ENCODE assay signal across 8 cellular contexts in the genomic region with DNA sequence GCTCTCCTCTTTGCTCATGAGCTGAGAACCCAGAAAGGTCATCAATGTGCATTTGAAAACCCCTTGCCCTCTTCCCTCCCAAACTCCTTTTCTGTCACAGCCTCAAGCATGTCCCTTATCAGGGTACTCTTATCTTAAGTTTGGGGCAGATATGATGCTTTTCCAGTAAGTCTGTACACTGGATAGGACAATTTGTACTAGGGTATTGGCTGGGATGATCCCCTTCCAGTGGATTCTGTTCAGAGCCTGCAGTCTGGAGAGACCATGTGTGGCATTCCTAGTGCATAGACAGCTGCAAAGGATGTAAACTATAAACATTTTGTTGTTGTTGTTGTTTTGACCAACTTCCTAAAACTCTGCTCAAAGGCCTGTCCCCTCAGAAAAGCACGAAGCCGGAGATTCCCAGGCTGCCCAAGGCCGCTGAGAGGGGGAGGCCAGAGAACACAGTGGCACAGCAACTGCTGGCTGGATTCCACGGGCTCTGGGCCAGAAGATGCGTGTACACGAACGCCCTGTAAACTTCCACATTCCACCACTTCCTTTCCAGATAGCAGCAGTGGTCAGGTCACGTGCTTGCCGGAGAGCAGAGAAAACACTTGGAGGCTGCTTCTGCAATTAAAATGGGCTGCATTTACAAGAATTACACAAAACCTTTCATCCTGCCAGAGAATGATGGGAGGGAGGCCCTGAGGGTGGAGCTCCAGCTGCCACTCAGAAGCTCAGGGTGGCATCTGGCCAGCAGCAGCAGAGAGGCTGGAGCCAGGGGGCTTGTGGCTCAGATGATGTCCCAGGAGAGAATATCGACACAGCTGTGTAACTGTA. TPM values are rescaled to one million over a fixed set of nuclear protein-coding genes. Genes with fewer than 3 reads are reported as not detected.
DNase-seq lines count a peak whose midpoint lies in the region; ATAC-seq lines count a peak whose summit lies in the region.

No MANE protein-coding gene starts in this region.

- DNase-seq in GM03348 (ENCODE audit: low spot score) (peak; percentile 95), NCI-H460 (ENCODE audit: extremely low read depth, low read depth) (peak; percentile 84), lung microvascular endothelial cell (ENCODE audit: low read depth in 2 of 2) (peak; percentile 77 to 99)
- peak; percentile 86 for DNase-seq in activated CD4-positive, alpha-beta memory T cell treated with anti-CD3 and anti-CD28 coated beads for 36 hours
- peak; percentile 59 for DNase-seq in effector CD4-positive, alpha-beta T cell
- peak; percentile 48 for DNase-seq in stimulated activated CD8-positive, alpha-beta memory T cell treated with anti-CD3 and anti-CD28 coated beads, Interleukin-12 subunit alpha, Interleukin-12 subunit beta, amount 100 ng/mL, for 1 hour (ENCODE audit: low read depth)

- POLR2A ChIA-PET in activated CD4-positive, alpha-beta memory T cell treated with anti-CD3 and anti-CD28 coated beads for 36 hours (lab: Charles Lee) = interaction anchor here (0.7 to 1.3 kb wide), 3 partner anchors 8 to 81 kb away, joined by 3 read pairs; no protein-coding TSS in a partner anchor

- H3K27ac Mint-ChIP-seq in activated CD4-positive, alpha-beta memory T cell treated with anti-CD3 and anti-CD28 coated beads for 36 hours = peak overlapping the region; percentile 79

- peaks cover 64% of the 10 kb centered on the region for H3K4me1 Mint-ChIP-seq in activated CD4-positive, alpha-beta memory T cell treated with anti-CD3 and anti-CD28 coated beads for 36 hours (ENCODE audit: low read depth)

- intact Hi-C loops in activated CD4-positive, alpha-beta memory T cell treated with anti-CD3 and anti-CD28 coated beads for 36 hours (cut with micrococcal nuclease) = loop anchor here (1.0 to 2.0 kb wide), 2 partner anchors 8 to 14 kb away; no protein-coding TSS in a partner anchor

- CTCF ChIA-PET in activated CD4-positive, alpha-beta memory T cell treated with anti-CD3 and anti-CD28 coated beads for 36 hours (lab: Charles Lee) = interaction anchor here (1.0 to 3.9 kb wide), 9 partner anchors 10 to 365 kb away, joined by 3 to 20 read pairs (median 6); no protein-coding TSS in a partner anchor

- ATAC-seq in GM21825 (IDR thresholded peaks at IDR 0.05; ENCODE audit: unreplicated experiment) = no peak
- no peak for ATAC-seq in HG02852 (IDR thresholded peaks at IDR 0.05; ENCODE audit: unreplicated experiment)

- H3K36me3 Mint-ChIP-seq in activated CD4-positive, alpha-beta memory T cell treated with anti-CD3 and anti-CD28 coated beads for 36 hours = peaks cover 16% of the 10 kb centered on the region

- peak overlapping the region; percentile 21 for H3K4me3 Mint-ChIP-seq in activated CD4-positive, alpha-beta memory T cell treated with anti-CD3 and anti-CD28 coated beads for 36 hours

- no peaks in the 10 kb centered on the region for H3K9me3 Mint-ChIP-seq in activated CD4-positive, alpha-beta memory T cell treated with anti-CD3 and anti-CD28 coated beads for 36 hours

- H3K27me3 Mint-ChIP-seq in activated CD4-positive, alpha-beta memory T cell treated with anti-CD3 and anti-CD28 coated beads for 36 hours = no peaks in the 10 kb centered on the region

RNA-seq across cellular contexts. Expression of gene BMP10, which starts 42.1 kb away (rescaled TPM):
- total RNA-seq in NCI-H460 (2014; rRNA removed; shearing (Covaris generic)) = not detected in 2 replicates
- polyA plus RNA-seq in NCI-H460 (2014; cell fraction: nucleus; rRNA removed) = not detected in 2 replicates
- total RNA-seq in activated CD4-positive, alpha-beta memory T cell treated with anti-CD3 and anti-CD28 coated beads for 36 hours = not detected
- not detected in 2 replicates for total RNA-seq in lung microvascular endothelial cell
